Comparison of ENCODE assay signal across 11 cellular contexts in genomic region chr7:945147-945555, GRCh38. TPM values are rescaled to one million over a fixed set of nuclear protein-coding genes. Genes with fewer than 3 reads are reported as not detected.
DNase-seq lines count a peak whose midpoint lies in the region; ATAC-seq and TF ChIP-seq lines count a peak whose summit lies in the region.
"Had no signal": no experiment of that assay in that cellular context is flagged by ENCODE, and none has a peak within 500 bp of the region (broad histone marks: within the 10 kb centered on the region; RNA-seq: fewer than 3 reads in every experiment).

No MANE protein-coding gene starts in this region.

- DNase-seq in HCT116 (ENCODE audit: low read depth, low spot score) (no peak), chondrocyte (ENCODE audit: low spot score) (peak; percentile 66), lower lobe of right lung (peak; percentile 51), NCI-H2081 treated with DMSO at 0.1 percent for 48 hours (lab: John Stamatoyannopoulos, UW) (no peak)
- DNase-seq: activated T-cell treated with anti-CD3 and anti-CD28 coated beads, Interleukin-2, amount 50 U/mL, for 72 hours; NCI-H524 treated with DMSO at 0.1 percent for 48 hours had no signal

- H3K9me2 ChIP-seq in HCT116 (ENCODE audit: insufficient read depth) = no peaks in the 10 kb centered on the region

- peak overlapping the region; percentile 98 for H3K27ac ChIP-seq in HCT116 (ENCODE audit: low read depth, low read length)
- H3K27ac ChIP-seq in lower lobe of right lung = peak overlapping the region; percentile 88
- H3K27ac ChIP-seq in temporal lobe (ENCODE audit: low read depth, low read length) = peak overlapping the region; percentile 38
- H3K27ac ChIP-seq: neural progenitor cell had no signal

- H3K36me3 ChIP-seq in HCT116 (ENCODE audit: control insufficient read depth in 1 of 2, insufficient read depth in 2 of 2, low read length in 2 of 2) (no peaks in the 10 kb centered on the region), lower lobe of right lung (no peaks in the 10 kb centered on the region)
- H3K36me3 ChIP-seq: neural progenitor cell had no signal

- peaks cover 28 to 57% of the 10 kb centered on the region in 2 experiments for H3K4me1 ChIP-seq in HCT116 (ENCODE audit: control insufficient read depth in 1 of 2, insufficient read depth in 2 of 2, low read length in 2 of 2)
- peaks cover 7% of the 10 kb centered on the region for H3K4me1 ChIP-seq in lower lobe of right lung
- H3K4me1 ChIP-seq: neural progenitor cell had no signal

- no peak overlapping the region for H2AFZ ChIP-seq in HCT116 (ENCODE audit: low read depth, low read length, poor library complexity, severe bottlenecking)
- H2AFZ ChIP-seq: neural progenitor cell had no signal

- RAD21 ChIA-PET in HCT116 (lab: Charles Lee; ENCODE audit: low non-redundant PET in 1 of 2, low total read pairs in 2 of 2, uncharacterized antibody in 2 of 2, unreplicated experiment in 2 of 2) = interaction anchor here in 1 of 2 experiments (0.6 kb wide), 1 partner anchor 30 kb away, joined by 3 read pairs; the partner anchor contains the start of gene COX19

- peaks cover 2% of the 10 kb centered on the region for H3K36me3 Mint-ChIP-seq in chondrocyte (ENCODE audit: low read depth)
- H3K36me3 Mint-ChIP-seq: neural progenitor cell had no signal

- no peak for TF ChIP-seq RAD21 in HCT116 (IDR thresholded peaks at IDR 0.05; ENCODE audit: low read depth)

- peak overlapping the region; percentile 85 for H3K9ac ChIP-seq in HCT116 (ENCODE audit: low read length)
- H3K9ac ChIP-seq: neural progenitor cell had no signal

- peaks cover 12% of the 10 kb centered on the region; the same call in 1 of the 2 replicates for H3K79me2 ChIP-seq in HCT116 (ENCODE audit: insufficient read depth, low read length)

- no peaks in the 10 kb centered on the region for H3K4me1 Mint-ChIP-seq in chondrocyte (ENCODE audit: low read depth)
- H3K4me1 Mint-ChIP-seq: neural progenitor cell had no signal

- H3K27me3 ChIP-seq in HCT116 (ENCODE audit: insufficient read depth, low read length) (0 out of 2 replicates have a peak, but pooled peaks cover 4% of the 10 kb centered on the region), lower lobe of right lung (ENCODE audit: low read depth) (no peaks in the 10 kb centered on the region)

- H3K9me3 Mint-ChIP-seq in chondrocyte (ENCODE audit: low read depth) = peaks cover 18% of the 10 kb centered on the region

- POLR2A ChIA-PET in HCT116 (lab: Charles Lee) = interaction anchor here (0.7 to 1.1 kb wide), 3 partner anchors 30 to 309 kb away, joined by 3 to 4 read pairs (median 3); partner anchors contain the start of gene COX19

- intact Hi-C loops in HCT116 (cut with micrococcal nuclease) = no loop called here
- intact Hi-C loops in lower lobe of right lung (cut with DNase I) = no loop called here

- BruUV-seq in HCT116 (replicated peaks; lab: Mats Ljungman, UMichigan) = TSS peak; percentile 90

- TF ChIP-seq POLR2A in HCT116 (IDR thresholded peaks at IDR 0.05; ENCODE audit: borderline replicate concordance, extremely low read depth, insufficient read depth, insufficient read length) = no peak
- TF ChIP-seq POLR2A in GM18505 (IDR thresholded peaks at IDR 0.05; ENCODE audit: borderline replicate concordance, extremely low read depth, insufficient read depth, insufficient read length) = no peak

- ATAC-seq in HCT116 = no peak; the same call in 1 of the 2 replicates
- peak; percentile 13 to 39 for ATAC-seq in lower lobe of right lung
- no peak for ATAC-seq in GM18505 (IDR thresholded peaks at IDR 0.05; ENCODE audit: unreplicated experiment)
- no peak for ATAC-seq in HG03521 (IDR thresholded peaks at IDR 0.05; ENCODE audit: unreplicated experiment)
- ATAC-seq: activated CD4-positive, CD25-positive, alpha-beta regulatory T cell treated with anti-CD3 and anti-CD28 coated beads, Interleukin-2, amount 50 U/mL, for 24 hours; activated T-cell treated with anti-CD3 and anti-CD28 coated beads, Interleukin-2, amount 50 U/mL, for 72 hours had no signal

- peaks cover 12% of the 10 kb centered on the region for H3K27me3 Mint-ChIP-seq in chondrocyte (ENCODE audit: low read depth)

- no peak overlapping the region for H3K4me3 Mint-ChIP-seq in chondrocyte (ENCODE audit: unreplicated experiment)
- H3K4me3 Mint-ChIP-seq: activated T-cell treated with anti-CD3 and anti-CD28 coated beads, Interleukin-2, amount 50 U/mL, for 72 hours; neural progenitor cell had no signal

- TF ChIP-seq CTCF in HCT116 (IDR thresholded peaks at IDR 0.05 in 2 of 3, conservative IDR thresholded peaks at IDR 0.05 in 1 of 3; ENCODE audit: borderline replicate concordance in 1 of 3, insufficient read depth in 1 of 3, low read depth in 2 of 3, low read length in 2 of 3) = no peak
- TF ChIP-seq CTCF in chondrocyte (IDR thresholded peaks at IDR 0.05) = no peak
- TF ChIP-seq CTCF in lower lobe of right lung (IDR thresholded peaks at IDR 0.05) = no peak

- CTCF ChIA-PET in HCT116 (lab: Charles Lee) = interaction anchor here (0.6 kb wide), 1 partner anchor 132 kb away, joined by 3 read pairs; no protein-coding TSS in a partner anchor

- H3K4me2 ChIP-seq in HCT116 (ENCODE audit: low read length) = peak overlapping the region; percentile 98
- H3K4me2 ChIP-seq: neural progenitor cell had no signal

- H3K9me3 ChIP-seq in HCT116 (ENCODE audit: control insufficient read depth in 1 of 2, insufficient read depth in 1 of 2, low read depth in 1 of 2, low read length in 2 of 2) (0 out of 4 replicates have a peak, but pooled peaks cover 0 to 4% of the 10 kb centered on the region in 2 experiments), lower lobe of right lung (no peaks in the 10 kb centered on the region)

- no peak overlapping the region for H3K27ac Mint-ChIP-seq in chondrocyte (ENCODE audit: unreplicated experiment)
- H3K27ac Mint-ChIP-seq: activated T-cell treated with anti-CD3 and anti-CD28 coated beads, Interleukin-2, amount 50 U/mL, for 72 hours; neural progenitor cell had no signal

- H3K4me3 ChIP-seq in HCT116 (replicated peaks in 1 of 2; ENCODE audit: low read depth in 1 of 2, low read length in 2 of 2) = peak overlapping the region; percentile 53 to 68
- H3K4me3 ChIP-seq in lower lobe of right lung = peak overlapping the region; percentile 52
- H3K4me3 ChIP-seq: neural progenitor cell had no signal

- H4K20me1 ChIP-seq in HCT116 (ENCODE audit: insufficient read depth) = no peaks in the 10 kb centered on the region

TF ChIP-seq in HCT116, 20 proteins besides CTCF, POLR2A, EP300 and RAD21:
- peak; percentile 60 for TF ChIP-seq ZFX (IDR thresholded peaks at IDR 0.05)
- no peak for TF ChIP-seq CEBPB (IDR thresholded peaks at IDR 0.05; ENCODE audit: low read depth)
TF ChIP-seq in HCT116: peak in this region for 1.

RNA-seq across cellular contexts. Expression of gene ADAP1, which starts 9.3 kb away (rescaled TPM):
- total RNA-seq in HCT116 (2021; ENCODE audit: unreplicated experiment) (34.0 TPM), chondrocyte (3.9 to 7.0 TPM (median 6.7 TPM) in 3 replicates), lower lobe of right lung (33.9 TPM), temporal lobe (32.0 TPM)
- polyA plus RNA-seq in HCT116 (2012) = 48.8 and 50.6 TPM in 2 replicates

RNA-seq across cellular contexts. Expression of gene COX19, which starts 30.2 kb away (rescaled TPM):
- total RNA-seq in HCT116 (2021; ENCODE audit: unreplicated experiment) (14.0 TPM), chondrocyte (9.2 to 9.6 TPM (median 9.5 TPM) in 3 replicates), lower lobe of right lung (12.9 TPM), temporal lobe (13.3 TPM)
- 5.3 and 7.0 TPM in 2 replicates for polyA plus RNA-seq in HCT116 (2012)

RNA-seq across cellular contexts. Expression of gene CYP2W1, which starts 37.8 kb away (rescaled TPM):
- total RNA-seq in HCT116 (2021; ENCODE audit: unreplicated experiment) = not detected
- 0.08 and 0.12 TPM in 2 replicates for polyA plus RNA-seq in HCT116 (2012)
- total RNA-seq in chondrocyte = not detected in 3 replicates
- total RNA-seq in lower lobe of right lung = not detected
- not detected for total RNA-seq in temporal lobe
- total RNA-seq: activated T-cell treated with anti-CD3 and anti-CD28 coated beads, Interleukin-2, amount 50 U/mL, for 72 hours had no signal

Comparison
In these comparisons a context has a peak if more than half of its experiments do, and no peak if none do; other contexts are left out.
1. ATAC-seq: peak in lower lobe of right lung (2 of 2); none in HCT116 (single experiment), GM18505 (single experiment) and HG03521 (single experiment).
2. DNase-seq: peak in chondrocyte (single experiment) and lower lobe of right lung (single experiment); none in HCT116 (single experiment) and NCI-H2081 treated with DMSO at 0.1 percent for 48 hours (single experiment).
3. H3K27ac ChIP-seq: peak in every context shown above with its lines; median percentile 98 in HCT116; 88 in lower lobe of right lung; 38 in temporal lobe.